ENCODE assay signal across 1 cellular context in genomic region chr20:45341939-45342862, GRCh38.
TF ChIP-seq lines count a peak whose summit lies in the region.

No MANE protein-coding gene starts in this region.

TF ChIP-seq in HepG2, 621 proteins besides CTCF, POLR2A, EP300 and RAD21 (continued from another document and continues in another):
- TF ChIP-seq THAP9 (CRISPR knock-in tag; IDR thresholded peaks at IDR 0.05; ENCODE audit: borderline replicate concordance) (peak; percentile 73; the same call in 1 of the 2 replicates), ZFP82 (CRISPR knock-in tag; IDR thresholded peaks at IDR 0.05; ENCODE audit: borderline replicate concordance) (peak; percentile 49; the same call in 1 of the 2 replicates), KDM1A (CRISPR knock-in tag; IDR thresholded peaks at IDR 0.05) (no peak), ZNF503 (CRISPR knock-in tag; IDR thresholded peaks at IDR 0.05) (peak; percentile 49; the same call in 1 of the 2 replicates), PAX8 (CRISPR knock-in tag; IDR thresholded peaks at IDR 0.05; ENCODE audit: borderline replicate concordance) (no peak), REST (IDR thresholded peaks at IDR 0.05; ENCODE audit: borderline replicate concordance in 1 of 2, low read depth in 1 of 2, low read length in 2 of 2) (no peak), ZNF747 (CRISPR knock-in tag; IDR thresholded peaks at IDR 0.05; ENCODE audit: borderline replicate concordance) (peak; percentile 86; the same call in 1 of the 2 replicates), KDM5B (CRISPR knock-in tag; IDR thresholded peaks at IDR 0.05; ENCODE audit: borderline replicate concordance) (peak; percentile 39; the same call in 1 of the 2 replicates), ZBTB39 (CRISPR knock-in tag; IDR thresholded peaks at IDR 0.05) (peak; percentile 19; the same call in 1 of the 2 replicates), ZNF281 (CRISPR knock-in tag; IDR thresholded peaks at IDR 0.05; ENCODE audit: borderline replicate concordance) (peak; percentile 32; the same call in 1 of the 2 replicates), GABPA (IDR thresholded peaks at IDR 0.05; ENCODE audit: low read depth, low read length) (no peak), GABPA (CRISPR knock-in tag; IDR thresholded peaks at IDR 0.05; ENCODE audit: low read depth) (peak; percentile 48), SOX6 (IDR thresholded peaks at IDR 0.05) (no peak), SOX6 (CRISPR knock-in tag; IDR thresholded peaks at IDR 0.05) (peak; percentile 72), GABPB1 (CRISPR knock-in tag; IDR thresholded peaks at IDR 0.05) (peak; percentile 63), SKI (IDR thresholded peaks at IDR 0.05; ENCODE audit: partially characterized antibody) (peak; percentile 69), TFE3 (CRISPR knock-in tag; IDR thresholded peaks at IDR 0.05) (peak; percentile 87), POGZ (CRISPR knock-in tag; IDR thresholded peaks at IDR 0.05) (peak; percentile 69; the same call in 1 of the 2 replicates), GLI4 (CRISPR knock-in tag; IDR thresholded peaks at IDR 0.05; ENCODE audit: borderline replicate concordance) (peak; percentile 60), SNAPC2 (CRISPR knock-in tag; IDR thresholded peaks at IDR 0.05) (0 out of 2 replicates have a peak, but pooled peaks have one; percentile 73), SP140L (CRISPR knock-in tag; IDR thresholded peaks at IDR 0.05; ENCODE audit: borderline replicate concordance) (no peak), SMAD1 (CRISPR knock-in tag; IDR thresholded peaks at IDR 0.05; ENCODE audit: borderline replicate concordance, low read depth) (0 out of 2 replicates have a peak, but pooled peaks have one; percentile 22), DBP (CRISPR knock-in tag; IDR thresholded peaks at IDR 0.05; ENCODE audit: not compliant biosample characterization) (no peak), ARNT (IDR thresholded peaks at IDR 0.05) (no peak), KDM4B (CRISPR knock-in tag; IDR thresholded peaks at IDR 0.05) (no peak; the same call in 1 of the 2 replicates), ZMAT3 (CRISPR knock-in tag; conservative IDR thresholded peaks at IDR 0.05) (no peak; the same call in 1 of the 2 replicates), ELF3 (CRISPR knock-in tag; IDR thresholded peaks at IDR 0.05) (peak; percentile 46; the same call in 1 of the 2 replicates), MYC (CRISPR knock-in tag; IDR thresholded peaks at IDR 0.05; ENCODE audit: borderline replicate concordance) (peak; percentile 66; the same call in 1 of the 2 replicates), RBM39 (IDR thresholded peaks at IDR 0.05; ENCODE audit: low read depth, low read length, poor library complexity, severe bottlenecking) (peak; percentile 87), HDAC1 (CRISPR knock-in tag; IDR thresholded peaks at IDR 0.05) (peak; percentile 16; the same call in 1 of the 2 replicates), ZNF768 (CRISPR knock-in tag; IDR thresholded peaks at IDR 0.05) (0 out of 2 replicates have a peak, but pooled peaks have one; percentile 64), THAP7 (CRISPR knock-in tag; IDR thresholded peaks at IDR 0.05) (peak; percentile 56; the same call in 1 of the 2 replicates), SNAPC4 (CRISPR knock-in tag; IDR thresholded peaks at IDR 0.05) (0 out of 2 replicates have a peak, but pooled peaks have one; percentile 52), PHF21A (CRISPR knock-in tag; IDR thresholded peaks at IDR 0.05) (peak; percentile 91; the same call in 1 of the 2 replicates)
